8 cellular contexts compared by ENCODE assay signal in genomic region chr12:89353823-89354629, GRCh38. TPM values are rescaled to one million over a fixed set of nuclear protein-coding genes. Genes with fewer than 3 reads are reported as not detected.
DNase-seq lines count a peak whose midpoint lies in the region; ATAC-seq lines count a peak whose summit lies in the region.

No MANE protein-coding gene starts in this region.

- ATAC-seq in HG02642 (IDR thresholded peaks at IDR 0.05; ENCODE audit: poor library complexity, unreplicated experiment), result peak; percentile 35
- ATAC-seq in memory B cell (ENCODE audit: low read depth), result peak; percentile 23

- H3K27me3 Mint-ChIP-seq in activated CD4-positive, alpha-beta memory T cell treated with anti-CD3 and anti-CD28 coated beads for 36 hours, result peaks cover 2% of the 10 kb centered on the region
- no peaks in the 10 kb centered on the region for H3K27me3 Mint-ChIP-seq in memory B cell

- H3K9me3 Mint-ChIP-seq in activated CD4-positive, alpha-beta memory T cell treated with anti-CD3 and anti-CD28 coated beads for 36 hours, result no peaks in the 10 kb centered on the region
- H3K9me3 Mint-ChIP-seq in memory B cell, result no peaks in the 10 kb centered on the region

- in situ Hi-C loops in G401 (cut with HindIII; ENCODE audit: low sequenced_read_pairs), result loop anchor here (25.0 kb wide), 1 partner anchor 108 kb away; no protein-coding TSS in a partner anchor

- H3K36me3 ChIP-seq in ectodermal cell (ENCODE audit: control insufficient read depth, insufficient read depth, low read length), result peaks cover under 1% of the 10 kb centered on the region

- peak overlapping the region; percentile 92 for H3K4me3 Mint-ChIP-seq in activated CD4-positive, alpha-beta memory T cell treated with anti-CD3 and anti-CD28 coated beads for 36 hours
- H3K4me3 Mint-ChIP-seq in memory B cell, result peak overlapping the region; percentile 98

- no peaks in the 10 kb centered on the region for H3K9me3 ChIP-seq in ectodermal cell (ENCODE audit: control insufficient read depth, low read length)

- H3K27ac Mint-ChIP-seq in activated CD4-positive, alpha-beta memory T cell treated with anti-CD3 and anti-CD28 coated beads for 36 hours, result peak overlapping the region; percentile 91
- peak overlapping the region; percentile 93 for H3K27ac Mint-ChIP-seq in memory B cell

- peak overlapping the region; percentile 96 for H3K27ac ChIP-seq in ectodermal cell (ENCODE audit: insufficient read depth, low read depth, low read length, poor library complexity, severe bottlenecking)

- H3K4me3 ChIP-seq in ectodermal cell (ENCODE audit: insufficient read depth, low read depth, low read length), result peak overlapping the region; percentile 67

- DNase-seq in G401 (ENCODE audit: low spot score), result peak; percentile 55
- DNase-seq in NCI-H226, result peak; percentile 63
- peak; percentile 87 for DNase-seq in activated CD4-positive, alpha-beta memory T cell treated with anti-CD3 and anti-CD28 coated beads for 36 hours
- DNase-seq in memory B cell (ENCODE audit: low spot score in 2 of 2), result peak; percentile 47 to 58
- DNase-seq in stimulated activated CD4-positive, alpha-beta T cell treated with anti-CD3 and anti-CD28 coated beads, TNF-alpha, amount 100 ng/mL, for 48 hours (ENCODE audit: low read depth in 3 of 3), result peak in 2 of 3 donors; percentile 55 to 69
- no peak for DNase-seq in OCI-M1 (lab: John Stamatoyannopoulos, UW)

- peaks cover 24% of the 10 kb centered on the region for H3K4me1 Mint-ChIP-seq in activated CD4-positive, alpha-beta memory T cell treated with anti-CD3 and anti-CD28 coated beads for 36 hours (ENCODE audit: low read depth)
- H3K4me1 Mint-ChIP-seq in memory B cell, result peaks cover 41% of the 10 kb centered on the region

- H3K4me1 ChIP-seq in ectodermal cell (ENCODE audit: control insufficient read depth, insufficient read depth, low read length), result peaks cover 40% of the 10 kb centered on the region

- H3K27me3 ChIP-seq in ectodermal cell (ENCODE audit: control insufficient read depth, insufficient read depth, low read length, poor library complexity, severe bottlenecking), result peaks cover 74% of the 10 kb centered on the region

- 0 to 1% methylated on average over 75 of the region's 75 CpGs for WGBS in ectodermal cell, 2 experiments

- CTCF ChIA-PET in activated CD4-positive, alpha-beta memory T cell treated with anti-CD3 and anti-CD28 coated beads for 36 hours (lab: Charles Lee), result interaction anchor here (0.6 to 1.7 kb wide), 7 partner anchors 8 to 334 kb away, joined by 3 to 9 read pairs (median 4); no protein-coding TSS in a partner anchor

- H3K36me3 Mint-ChIP-seq in activated CD4-positive, alpha-beta memory T cell treated with anti-CD3 and anti-CD28 coated beads for 36 hours, result peaks cover 27% of the 10 kb centered on the region
- H3K36me3 Mint-ChIP-seq in memory B cell, result no peaks in the 10 kb centered on the region

- intact Hi-C loops in activated CD4-positive, alpha-beta memory T cell treated with anti-CD3 and anti-CD28 coated beads for 36 hours (cut with micrococcal nuclease), result loop anchor here (1.0 to 10.0 kb wide), 9 partner anchors 45 to 1212 kb away; partner anchors contain the start of genes CEP290 and TMTC3

- POLR2A ChIA-PET in activated CD4-positive, alpha-beta memory T cell treated with anti-CD3 and anti-CD28 coated beads for 36 hours (lab: Charles Lee), result interaction anchor here (0.6 to 5.4 kb wide), 13 partner anchors 8 to 355 kb away, joined by 3 to 59 read pairs (median 4); partner anchors contain the start of genes GALNT4 and POC1B

RNA-seq across cellular contexts. Expression of gene DUSP6, which starts 1.7 kb away (rescaled TPM):
- total RNA-seq in G401 (2014; rRNA removed; shearing (Covaris generic)), result 233 and 289 TPM in 2 replicates
- total RNA-seq in activated CD4-positive, alpha-beta memory T cell treated with anti-CD3 and anti-CD28 coated beads for 36 hours, result 10 to 100 TPM; 86.7 to 87.9 TPM
- polyA plus RNA-seq in ectodermal cell (2013, experiment 1 of 4), result 19.8 TPM
- polyA plus RNA-seq in ectodermal cell (2013, experiment 2 of 4), result 12.0 TPM
- 19.8 TPM for polyA plus RNA-seq in ectodermal cell (2013, experiment 3 of 4)
- 11.8 TPM for polyA plus RNA-seq in ectodermal cell (2013, experiment 4 of 4)
